In genomic region chr2:217685255-217685605, GRCh38 we compare ENCODE assay signal across 9 cellular contexts.
DNase-seq lines count a peak whose midpoint lies in the region; ATAC-seq and TF ChIP-seq lines count a peak whose summit lies in the region.
"Had no signal": no experiment of that assay in that cellular context is flagged by ENCODE, and none has a peak within 500 bp of the region (broad histone marks: within the 10 kb centered on the region; RNA-seq: fewer than 3 reads in every experiment).

No MANE protein-coding gene starts in this region.

- CTCF ChIA-PET in PC-3 (lab: Charles Lee) = interaction anchor here (0.5 kb wide), 1 partner anchor 1128 kb away, joined by 3 read pairs; no protein-coding TSS in a partner anchor

- H3K9ac ChIP-seq in PC-3 (ENCODE audit: low read length) = no peak overlapping the region

- H3K4me1 ChIP-seq in PC-3 (ENCODE audit: insufficient read depth, low read length) = peaks cover 14% of the 10 kb centered on the region
- no peaks in the 10 kb centered on the region for H3K4me1 ChIP-seq in foreskin keratinocyte
- peaks cover 5 to 11% of the 10 kb centered on the region in 2 donors for H3K4me1 ChIP-seq in gastrocnemius medialis

- H3K9me3 ChIP-seq in PC-3 (ENCODE audit: low read length) (no peaks in the 10 kb centered on the region), gastrocnemius medialis (no peaks in the 10 kb centered on the region)

- no TSS peak for BruUV-seq in PC-3 (replicated peaks; lab: Mats Ljungman, UMichigan)

- peak overlapping the region; percentile 52 for H3K4me2 ChIP-seq in PC-3 (ENCODE audit: low read length)

- no peaks in the 10 kb centered on the region for H3K79me2 ChIP-seq in PC-3 (ENCODE audit: low read length)

- no peaks in the 10 kb centered on the region for H3K36me3 ChIP-seq in PC-3 (ENCODE audit: low read depth, low read length)
- no peaks in the 10 kb centered on the region for H3K36me3 ChIP-seq in gastrocnemius medialis

- ATAC-seq in PC-3 (peak; percentile 40; the same call in 1 of the 2 replicates), foreskin keratinocyte (peak; percentile 99), gastrocnemius medialis (peak; percentile 86 to 95), HG02973 (IDR thresholded peaks at IDR 0.05; ENCODE audit: unreplicated experiment) (no peak), HG03159 (IDR thresholded peaks at IDR 0.05; ENCODE audit: unreplicated experiment) (no peak), GM18498 (IDR thresholded peaks at IDR 0.05; ENCODE audit: unreplicated experiment) (no peak), HG03565 (IDR thresholded peaks at IDR 0.05; ENCODE audit: unreplicated experiment) (no peak)
- ATAC-seq: naive thymus-derived CD4-positive, alpha-beta T cell had no signal

- POLR2A ChIA-PET in PC-3 (lab: Charles Lee; ENCODE audit: unreplicated experiment) = no interaction called here

- H3K4me3 ChIP-seq in PC-3 (ENCODE audit: low read length) (no peak overlapping the region), gastrocnemius medialis (no peak overlapping the region)

- no peaks in the 10 kb centered on the region for H3F3A ChIP-seq in PC-3 (ENCODE audit: low read length, unreplicated experiment)

- in situ Hi-C loops in gastrocnemius medialis (cut with MboI; ENCODE audit: low sequenced_read_pairs in 4 of 4) = no loop called here

- H4K20me1 ChIP-seq in PC-3 (ENCODE audit: low read length) = no peaks in the 10 kb centered on the region

- peak in 1 of 2 donors; percentile 36 for TF ChIP-seq POLR2A in gastrocnemius medialis (IDR thresholded peaks at IDR 0.05)

- peak; percentile 83 for DNase-seq in H4 (ENCODE audit: low spot score)
- DNase-seq in PC-3 = peak; percentile 92
- DNase-seq in foreskin keratinocyte = peak; percentile 74 to 90
- peak; percentile 59 to 78 for DNase-seq in gastrocnemius medialis
- DNase-seq: naive thymus-derived CD4-positive, alpha-beta T cell had no signal

- no peak overlapping the region for H2AFZ ChIP-seq in PC-3 (ENCODE audit: low read length)

- TF ChIP-seq CTCF in PC-3 (conservative IDR thresholded peaks at IDR 0.05; ENCODE audit: low read depth, low read length) = no peak
- no peak for TF ChIP-seq CTCF in foreskin keratinocyte (conservative IDR thresholded peaks at IDR 0.05)
- no peak for TF ChIP-seq CTCF in gastrocnemius medialis (IDR thresholded peaks at IDR 0.05 in 4 of 5, conservative IDR thresholded peaks at IDR 0.05 in 1 of 5)

- H3K27ac ChIP-seq in PC-3 (ENCODE audit: low read length) (no peak overlapping the region), foreskin keratinocyte (no peak overlapping the region), gastrocnemius medialis (peak overlapping the region; percentile 30 to 73 (median 53))

- no peaks in the 10 kb centered on the region; the same call in 1 of the 2 replicates for H3K27me3 ChIP-seq in PC-3 (ENCODE audit: low read length)
- peaks cover 36% of the 10 kb centered on the region for H3K27me3 ChIP-seq in foreskin keratinocyte
- no peaks in the 10 kb centered on the region for H3K27me3 ChIP-seq in gastrocnemius medialis

- intact Hi-C loops in PC-3 (cut with micrococcal nuclease) = no loop called here
- intact Hi-C loops in gastrocnemius medialis (cut with DNase I; ENCODE audit: low total_unique reads) = no loop called here

- H3K9me2 ChIP-seq in PC-3 (replicated peaks; ENCODE audit: low read length) = no peaks in the 10 kb centered on the region

Comparison
In these comparisons a context has a peak if more than half of its experiments do, and no peak if none do; other contexts are left out.
1. ATAC-seq: peak in PC-3 (single experiment), foreskin keratinocyte (single experiment) and gastrocnemius medialis (2 of 2); none in HG02973 (single experiment), HG03159 (single experiment), GM18498 (single experiment) and HG03565 (single experiment).
2. H3K27ac ChIP-seq: peak in gastrocnemius medialis (4 of 4); none in PC-3 (single experiment) and foreskin keratinocyte (single experiment).
3. Peak in every context shown above with its lines, with median percentiles within 50 percentile points of each other: DNase-seq.